Comparison of ENCODE assay signal across 17 cellular contexts in the genomic region with DNA sequence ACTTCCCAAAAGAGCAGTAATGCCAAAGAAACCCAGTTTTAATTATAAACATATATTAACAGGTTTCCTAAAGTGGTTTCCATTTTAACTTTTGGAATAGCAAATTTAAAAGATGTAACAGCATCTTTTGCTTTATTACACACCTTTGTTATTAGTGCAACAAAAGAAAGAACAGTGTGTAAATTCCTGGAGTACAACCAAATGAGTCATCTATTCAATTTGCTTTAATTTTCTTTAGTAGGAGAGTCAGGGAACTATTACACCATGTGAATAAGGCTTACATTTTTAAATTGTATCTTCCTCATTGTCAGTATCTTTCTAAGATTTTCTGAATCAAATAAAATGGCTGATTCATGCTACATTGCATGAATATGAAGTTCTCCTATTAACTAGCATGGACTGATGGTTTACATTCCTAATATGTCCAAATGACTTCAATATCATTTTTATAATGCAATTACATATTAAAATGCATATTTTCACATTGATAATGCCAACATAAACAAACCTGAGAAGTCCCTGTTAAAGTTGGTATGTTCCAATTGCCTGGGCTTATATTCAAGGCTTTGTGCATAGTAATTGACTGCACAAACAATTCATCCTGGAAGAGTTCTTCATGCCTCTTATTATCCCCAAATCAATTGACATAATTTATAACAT. TPM values are rescaled to one million over a fixed set of nuclear protein-coding genes. Genes with fewer than 3 reads are reported as not detected.
"Had no signal": no experiment of that assay in that cellular context is flagged by ENCODE, and none has a peak within 500 bp of the region (broad histone marks: within the 10 kb centered on the region; RNA-seq: fewer than 3 reads in every experiment).

No MANE protein-coding gene starts in this region.

- H3K27me3 Mint-ChIP-seq: activated CD4-positive, alpha-beta T cell treated with anti-CD3 and anti-CD28 coated beads, Interleukin-2, amount 10 ng/mL, durations not matched to agents 7 days and 5 days had no signal

- H3K4me1 Mint-ChIP-seq: activated CD4-positive, alpha-beta T cell treated with anti-CD3 and anti-CD28 coated beads, Interleukin-2, amount 10 ng/mL, durations not matched to agents 7 days and 5 days; neural crest cell had no signal

- DNase-seq: activated CD4-positive, alpha-beta T cell treated with anti-CD3 and anti-CD28 coated beads, Interleukin-2, amount 10 ng/mL, durations not matched to agents 7 days and 5 days; activated CD8-positive, alpha-beta memory T cell treated with anti-CD3 and anti-CD28 coated beads for 24 hours; activated naive CD4-positive, alpha-beta T cell; aorta; esophagus squamous epithelium; gastrocnemius medialis; right cardiac atrium; small intestine; stimulated activated CD4-positive, alpha-beta T cell treated with anti-CD3 and anti-CD28 coated beads, Interleukin-4, amount 100 ng/mL, for 4 hours; stimulated activated CD8-positive, alpha-beta memory T cell treated with anti-CD3 and anti-CD28 coated beads, Interleukin-4, amount 100 ng/mL, for 48 hours; stimulated activated naive CD4-positive, alpha-beta T cell treated with Interleukin-2 at 50 U/mL for 16 hours; transverse colon had no signal

- H3K4me3 Mint-ChIP-seq: activated CD4-positive, alpha-beta T cell treated with anti-CD3 and anti-CD28 coated beads, Interleukin-2, amount 10 ng/mL, durations not matched to agents 7 days and 5 days; activated T-helper 1 cell treated with anti-CD3 and anti-CD28 coated beads, Interleukin-12 subunit alpha, Interleukin-12 subunit beta, Interleukin-2, Interleukin-4 antibody, amounts not matched to agents 30 ng/mL and 10 ng/mL and 1 ng/mL, durations not matched to agents 14 hours and 24 hours and 36 hours; neural crest cell; T-helper 2 cell treated with Interferon-gamma antibody and Interleukin-4, amounts not matched to agents 5 μg/mL and 100 μg/mL, for 36 hours had no signal

- H3K9me3 ChIP-seq: esophagus squamous epithelium, gastrocnemius medialis, prostate gland, transverse colon, vagina had no signal

- H3K9me3 Mint-ChIP-seq: activated CD4-positive, alpha-beta T cell treated with anti-CD3 and anti-CD28 coated beads, Interleukin-2, amount 10 ng/mL, durations not matched to agents 7 days and 5 days; activated T-helper 1 cell treated with anti-CD3 and anti-CD28 coated beads, Interleukin-12 subunit alpha, Interleukin-12 subunit beta, Interleukin-2, Interleukin-4 antibody, amounts not matched to agents 30 ng/mL and 10 ng/mL and 1 ng/mL, durations not matched to agents 14 hours and 24 hours and 36 hours; neural crest cell; T-helper 2 cell treated with Interferon-gamma antibody and Interleukin-4, amounts not matched to agents 5 μg/mL and 100 μg/mL, for 36 hours had no signal

- H3K27me3 ChIP-seq: esophagus squamous epithelium, gastrocnemius medialis, transverse colon, vagina had no signal

- ATAC-seq: gastrocnemius medialis, right cardiac atrium had no signal

- H3K27ac ChIP-seq: esophagus squamous epithelium, gastrocnemius medialis, prostate gland, transverse colon, vagina had no signal

- H3K36me3 ChIP-seq: esophagus squamous epithelium, gastrocnemius medialis, prostate gland, transverse colon, vagina had no signal

- H3K4me1 ChIP-seq: gastrocnemius medialis, prostate gland, vagina had no signal

- H3K4me3 ChIP-seq: esophagus squamous epithelium, gastrocnemius medialis, prostate gland, transverse colon, vagina had no signal

- H3K27ac Mint-ChIP-seq: activated CD4-positive, alpha-beta T cell treated with anti-CD3 and anti-CD28 coated beads, Interleukin-2, amount 10 ng/mL, durations not matched to agents 7 days and 5 days; activated T-helper 1 cell treated with anti-CD3 and anti-CD28 coated beads, Interleukin-12 subunit alpha, Interleukin-12 subunit beta, Interleukin-2, Interleukin-4 antibody, amounts not matched to agents 30 ng/mL and 10 ng/mL and 1 ng/mL, durations not matched to agents 14 hours and 24 hours and 36 hours; T-helper 2 cell treated with Interferon-gamma antibody and Interleukin-4, amounts not matched to agents 5 μg/mL and 100 μg/mL, for 36 hours had no signal

RNA-seq across cellular contexts. Expression of gene EDIL3, which starts 22.5 kb away (rescaled TPM):
- total RNA-seq: activated CD4-positive, alpha-beta T cell treated with anti-CD3 and anti-CD28 coated beads, Interleukin-2, amount 10 ng/mL, durations not matched to agents 7 days and 5 days; activated T-helper 1 cell treated with anti-CD3 and anti-CD28 coated beads, Interleukin-12 subunit alpha, Interleukin-12 subunit beta, Interleukin-2, Interleukin-4 antibody, amounts not matched to agents 30 ng/mL and 10 ng/mL and 1 ng/mL, durations not matched to agents 14 hours and 24 hours and 36 hours had no signal
